In genomic region chr9:2623866-2624682, GRCh38 we compare ENCODE assay signal across 10 cellular contexts. TPM values are rescaled to one million over a fixed set of nuclear protein-coding genes. Genes with fewer than 3 reads are reported as not detected.
DNase-seq lines count a peak whose midpoint lies in the region; ATAC-seq and TF ChIP-seq lines count a peak whose summit lies in the region.
"Had no signal": no experiment of that assay in that cellular context is flagged by ENCODE, and none has a peak within 500 bp of the region (broad histone marks: within the 10 kb centered on the region; RNA-seq: fewer than 3 reads in every experiment).

No MANE protein-coding gene starts in this region.

- peaks cover 14% of the 10 kb centered on the region for H3K4me1 ChIP-seq in vagina

- H3K4me3 ChIP-seq in H7 (ENCODE audit: insufficient read depth, low read depth, low read length) (peak overlapping the region; percentile 84; the same call in 1 of the 2 replicates), iPS-11a (ENCODE audit: low read depth, low read length) (peak overlapping the region; percentile 62), vagina (peak overlapping the region in 1 of 2 donors; percentile 69)

- H3K27ac ChIP-seq in vagina: no peak overlapping the region

- ATAC-seq in activated T-helper 17 cell treated with anti-CD3 and anti-CD28 coated beads, Interleukin-2, amount 50 U/mL, for 72 hours (replicated peaks): no peak
- ATAC-seq in HG02588 (IDR thresholded peaks at IDR 0.05; ENCODE audit: unreplicated experiment) (no peak), HG03439 (IDR thresholded peaks at IDR 0.05; ENCODE audit: unreplicated experiment) (no peak), GM18868 (IDR thresholded peaks at IDR 0.05; ENCODE audit: unreplicated experiment) (no peak)

- H3K36me3 Mint-ChIP-seq in activated T-helper 17 cell treated with anti-CD3 and anti-CD28 coated beads, Interleukin-2, amount 50 U/mL, for 72 hours (ENCODE audit: low read depth): peaks cover 17% of the 10 kb centered on the region

- H3K27me3 ChIP-seq in H7 (ENCODE audit: control insufficient read depth, insufficient read depth, low read length) (peaks cover 30% of the 10 kb centered on the region), vagina (no peaks in the 10 kb centered on the region)

- TF ChIP-seq POLR2A in vagina (IDR thresholded peaks at IDR 0.05): no peak

- no peaks in the 10 kb centered on the region for H3K4me1 Mint-ChIP-seq in activated T-helper 17 cell treated with anti-CD3 and anti-CD28 coated beads, Interleukin-2, amount 50 U/mL, for 72 hours

- H3K4me3 Mint-ChIP-seq in activated T-helper 17 cell treated with anti-CD3 and anti-CD28 coated beads, Interleukin-2, amount 50 U/mL, for 72 hours: peak overlapping the region; percentile 91

- H3K9me3 Mint-ChIP-seq in activated T-helper 17 cell treated with anti-CD3 and anti-CD28 coated beads, Interleukin-2, amount 50 U/mL, for 72 hours: no peaks in the 10 kb centered on the region

- intact Hi-C loops in vagina (cut with DNase I): no loop called here

- H3K36me3 ChIP-seq in H7 (replicated peaks; ENCODE audit: control insufficient read depth, insufficient read depth, low read length): no peaks in the 10 kb centered on the region
- H3K36me3 ChIP-seq in vagina: no peaks in the 10 kb centered on the region

- DNase-seq in H7 (peak; percentile 19), renal cortical epithelial cell (ENCODE audit: low read depth) (peak; percentile 100), vagina (ENCODE audit: extremely low spot score in 2 of 2) (no peak)
- DNase-seq: activated effector memory CD4-positive, alpha-beta T cell treated with anti-CD3 and anti-CD28 coated beads, Interleukin-2, amount 50 U/mL, for 16 hours; HCEC 1CT had no signal

- H3K9me3 ChIP-seq in vagina: no peaks in the 10 kb centered on the region

- no peak overlapping the region for H3K27ac Mint-ChIP-seq in activated T-helper 17 cell treated with anti-CD3 and anti-CD28 coated beads, Interleukin-2, amount 50 U/mL, for 72 hours

- TF ChIP-seq CTCF in vagina (IDR thresholded peaks at IDR 0.05): no peak

- peaks cover 30% of the 10 kb centered on the region for H3K27me3 Mint-ChIP-seq in activated T-helper 17 cell treated with anti-CD3 and anti-CD28 coated beads, Interleukin-2, amount 50 U/mL, for 72 hours

RNA-seq across cellular contexts. Expression of gene VLDLR, which starts 2.5 kb away (rescaled TPM):
- total RNA-seq in H7 (2014; rRNA removed; shearing (Covaris generic)): 13.5 and 21.7 TPM in 2 replicates
- total RNA-seq in activated T-helper 17 cell treated with anti-CD3 and anti-CD28 coated beads, Interleukin-2, amount 50 U/mL, for 72 hours: 10 to 100 TPM; 10.9 to 17.2 TPM
- total RNA-seq in renal cortical epithelial cell (26.2 and 130 TPM in 2 replicates), vagina (4.7 TPM)

Comparison
In these comparisons a context has a peak if more than half of its experiments do, and no peak if none do; other contexts are left out.
1. DNase-seq: peak in H7 (single experiment) and renal cortical epithelial cell (single experiment); none in vagina (0 of 2).